ENCODE assay signal across 25 cellular contexts in genomic region chr3:13748500-13748899, GRCh38.
A peak's percentile ranks its signal among the peaks of the same experiment; 100 is the strongest.
DNase-seq lines count a peak whose midpoint lies in the region; FAIRE-seq and TF ChIP-seq lines count a peak whose summit lies in the region.
"Had no signal": no experiment of that assay in that cellular context is flagged by ENCODE, and none has a peak within 500 bp of the region (broad histone marks: within the 10 kb centered on the region; RNA-seq: fewer than 3 reads in every experiment).

No MANE protein-coding gene starts in this region.

- peaks cover 2% of the 10 kb centered on the region for H3K27me3 Mint-ChIP-seq in activated CD4-positive, alpha-beta T cell treated with anti-CD3 and anti-CD28 coated beads, Interleukin-2, amount 10 ng/mL, durations not matched to agents 24 days and 14 days
- H3K27me3 Mint-ChIP-seq in glutamatergic neuron (ENCODE audit: unreplicated experiment), result peaks cover 14% of the 10 kb centered on the region

- H3K27ac Mint-ChIP-seq in activated CD4-positive, alpha-beta T cell treated with anti-CD3 and anti-CD28 coated beads, Interleukin-2, amount 10 ng/mL, durations not matched to agents 24 days and 14 days, result no peak overlapping the region
- H3K27ac Mint-ChIP-seq in glutamatergic neuron (ENCODE audit: unreplicated experiment), result no peak overlapping the region
- H3K27ac Mint-ChIP-seq: B cell; CD8-positive, alpha-beta T cell had no signal

- no peaks in the 10 kb centered on the region for H3K36me3 Mint-ChIP-seq in activated CD4-positive, alpha-beta T cell treated with anti-CD3 and anti-CD28 coated beads, Interleukin-2, amount 10 ng/mL, durations not matched to agents 24 days and 14 days (ENCODE audit: low read depth)
- H3K36me3 Mint-ChIP-seq in glutamatergic neuron (ENCODE audit: unreplicated experiment), result peaks cover 14% of the 10 kb centered on the region
- H3K36me3 Mint-ChIP-seq: CD8-positive, alpha-beta T cell had no signal

- no peaks in the 10 kb centered on the region for H3K9me3 Mint-ChIP-seq in activated CD4-positive, alpha-beta T cell treated with anti-CD3 and anti-CD28 coated beads, Interleukin-2, amount 10 ng/mL, durations not matched to agents 24 days and 14 days
- H3K9me3 Mint-ChIP-seq in glutamatergic neuron (ENCODE audit: unreplicated experiment), result peaks cover 7% of the 10 kb centered on the region
- H3K9me3 Mint-ChIP-seq: CD8-positive, alpha-beta T cell had no signal

- no peaks in the 10 kb centered on the region for H3K4me1 Mint-ChIP-seq in activated CD4-positive, alpha-beta T cell treated with anti-CD3 and anti-CD28 coated beads, Interleukin-2, amount 10 ng/mL, durations not matched to agents 24 days and 14 days
- peaks cover 6% of the 10 kb centered on the region for H3K4me1 Mint-ChIP-seq in glutamatergic neuron (ENCODE audit: low read depth, unreplicated experiment)
- H3K4me1 Mint-ChIP-seq: B cell had no signal

- FAIRE-seq in HTR-8/SVneo (lab: Jason Lieb, UNC), result no peak
- FAIRE-seq: GM12891 had no signal

- intact Hi-C loops in activated CD4-positive, alpha-beta T cell treated with anti-CD3 and anti-CD28 coated beads, Interleukin-2, amount 10 ng/mL, durations not matched to agents 24 days and 14 days (cut with micrococcal nuclease), result no loop called here

- no peak for TF ChIP-seq CTCF in glutamatergic neuron (IDR thresholded peaks at IDR 0.05; ENCODE audit: partially characterized antibody, unreplicated experiment)

- no peak overlapping the region for H3K4me3 Mint-ChIP-seq in activated CD4-positive, alpha-beta T cell treated with anti-CD3 and anti-CD28 coated beads, Interleukin-2, amount 10 ng/mL, durations not matched to agents 24 days and 14 days
- no peak overlapping the region for H3K4me3 Mint-ChIP-seq in glutamatergic neuron (ENCODE audit: unreplicated experiment)
- H3K4me3 Mint-ChIP-seq: B cell; CD8-positive, alpha-beta T cell had no signal

- DNase-seq in activated CD4-positive, alpha-beta T cell treated with anti-CD3 and anti-CD28 coated beads, Interleukin-2, amount 10 ng/mL, durations not matched to agents 24 days and 14 days, result peak; percentile 48
- no peak for DNase-seq in activated CD4-positive, alpha-beta T cell treated with anti-CD3 and anti-CD28 coated beads for 4 hours
- DNase-seq in NCI-H2227 (lab: John Stamatoyannopoulos, UW; ENCODE audit: unreplicated experiment) (peak; percentile 93), left kidney (ENCODE audit: low read depth, low spot score) (peak; percentile 19), glutamatergic neuron (no peak), OCI-M2 (lab: John Stamatoyannopoulos, UW; ENCODE audit: unreplicated experiment) (no peak), HTR-8/SVneo (ENCODE audit: insufficient read length, low spot score) (no peak)
- DNase-seq: CD8-positive, alpha-beta T cell; DMS 273 treated with DMSO at 0.1 percent for 48 hours; DMS79; EL; GF-D8; GOT3; IMR-90; KG1; MM.1S; NCI-H187; NCI-H2107; NCI-H345; NCI-H510A treated with DMSO at 0.1 percent for 48 hours; NCI-H82; SHP77 treated with DMSO at 0.1 percent for 48 hours; T-helper 1 cell had no signal

Comparison
In these comparisons a context has a peak if more than half of its experiments do, and no peak if none do; other contexts are left out.
1. DNase-seq: peak in activated CD4-positive, alpha-beta T cell treated with anti-CD3 and anti-CD28 coated beads, Interleukin-2, amount 10 ng/mL, durations not matched to agents 24 days and 14 days (single experiment), NCI-H2227 (single experiment) and left kidney (single experiment); none in activated CD4-positive, alpha-beta T cell treated with anti-CD3 and anti-CD28 coated beads for 4 hours (0 of 2), glutamatergic neuron (single experiment), OCI-M2 (single experiment) and HTR-8/SVneo (single experiment).